Comparison of ENCODE assay signal across 9 cellular contexts in genomic region chr9:95336281-95336680, GRCh38.
A peak's percentile ranks its signal among the peaks of the same experiment; 100 is the strongest.
DNase-seq lines count a peak whose midpoint lies in the region; ATAC-seq and TF ChIP-seq lines count a peak whose summit lies in the region.
"Had no signal": no experiment of that assay in that cellular context is flagged by ENCODE, and none has a peak within 500 bp of the region (broad histone marks: within the 10 kb centered on the region; RNA-seq: fewer than 3 reads in every experiment).

No MANE protein-coding gene starts in this region.

- CTCF ChIA-PET in GM10248 (lab: Yijun Ruan, JAX), result interaction anchor here (1.2 to 1.3 kb wide), 2 partner anchors 28 to 656 kb away, joined by 3 to 4 read pairs; no protein-coding TSS in a partner anchor

- H3K27ac ChIP-seq in 22Rv1, result no peak overlapping the region

- no peak for ATAC-seq in GM19023 (IDR thresholded peaks at IDR 0.05; ENCODE audit: unreplicated experiment)
- no peak for ATAC-seq in HG02973 (IDR thresholded peaks at IDR 0.05; ENCODE audit: unreplicated experiment)

- no peak overlapping the region for H3K4me3 ChIP-seq in WI38 (ENCODE audit: low read depth, low read length)

- DNase-seq in GM10248 (ENCODE audit: extremely low spot score) (no peak), iPS-NIHi7 (ENCODE audit: extremely low spot score) (peak; percentile 54), middle frontal gyrus (ENCODE audit: extremely low spot score, low spot score) (no peak), activated gamma-delta T cell (lab: John Stamatoyannopoulos, UW) (no peak)
- DNase-seq: mesenchymal stem cell had no signal

- POLR2A ChIA-PET in GM10248 (lab: Yijun Ruan, JAX), result no interaction called here

- TF ChIP-seq CTCF in 22Rv1 (IDR thresholded peaks at IDR 0.05) (peak; percentile 51), GM10248 (IDR thresholded peaks at IDR 0.05; ENCODE audit: control extremely low read depth, extremely low read depth, low read depth, missing control alignments) (peak; percentile 18), WI38 (IDR thresholded peaks at IDR 0.05; ENCODE audit: low read depth, low read length) (peak; percentile 43; the same call in 1 of the 2 replicates)
